1 cellular context compared by ENCODE assay signal in the genomic region with DNA sequence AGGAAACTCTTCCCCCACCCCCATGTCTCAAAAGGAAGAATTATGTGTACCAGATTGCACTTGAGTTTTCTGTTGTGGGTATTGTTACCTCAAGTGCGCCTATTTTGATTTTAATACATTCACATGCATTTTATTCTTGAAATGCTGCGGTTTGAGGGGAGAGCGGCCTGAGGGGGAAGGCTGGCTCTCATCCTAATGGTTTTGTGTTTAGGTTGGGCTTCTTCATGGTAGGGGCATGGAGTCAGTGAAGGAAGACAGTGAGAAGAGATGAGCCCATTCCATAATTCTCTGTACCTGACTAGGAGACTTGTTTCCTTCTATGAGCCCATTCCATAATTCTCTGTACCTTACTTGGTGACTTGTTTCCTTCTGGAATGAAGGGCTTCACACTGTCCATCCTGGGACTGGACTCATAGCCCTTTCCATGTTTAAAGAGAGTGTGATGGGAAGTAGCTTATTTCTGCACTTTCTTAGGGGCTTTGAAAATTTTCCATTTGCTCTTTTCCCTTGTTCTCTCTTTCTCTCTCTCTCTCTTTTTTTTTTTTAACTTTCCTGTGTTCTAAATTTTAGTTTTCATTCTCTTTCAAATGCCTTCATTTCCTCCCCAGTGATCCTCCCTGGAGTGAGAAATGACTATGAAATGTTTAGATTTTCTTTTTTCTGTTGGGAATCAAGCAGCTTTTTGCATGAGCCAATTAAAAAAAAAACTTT.
A peak's percentile ranks its signal among the peaks of the same experiment; 100 is the strongest.
TF ChIP-seq lines count a peak whose summit lies in the region.

No MANE protein-coding gene starts in this region.

TF ChIP-seq in HepG2, 621 proteins besides CTCF, POLR2A, EP300 and RAD21 (continued from another document):
- TF ChIP-seq BRD4 (CRISPR knock-in tag; IDR thresholded peaks at IDR 0.05) (no peak), ATF2 (CRISPR knock-in tag; IDR thresholded peaks at IDR 0.05) (no peak), NFIC (IDR thresholded peaks at IDR 0.05; ENCODE audit: low read length) (0 out of 2 replicates have a peak, but pooled peaks have one; percentile 1)
